In the genomic region with DNA sequence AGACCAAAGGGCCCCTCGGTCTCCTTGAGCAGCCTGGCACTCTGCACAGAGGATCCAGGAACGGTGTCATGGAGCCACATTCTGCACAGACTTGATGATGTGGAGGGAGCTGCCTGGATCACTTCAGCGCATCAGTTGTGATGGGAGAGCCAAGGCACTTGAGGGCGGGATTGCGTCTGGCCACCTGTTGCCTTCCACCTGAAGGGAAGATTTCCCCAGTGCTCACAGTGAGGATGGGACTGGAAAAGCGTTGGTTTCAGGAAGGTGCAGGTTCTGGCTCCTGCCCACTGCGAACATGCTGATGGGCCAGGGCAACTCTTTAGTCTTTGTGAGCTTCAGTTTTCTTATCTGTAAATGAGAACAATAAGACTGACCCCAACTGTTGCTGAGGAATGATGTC, we compare ENCODE assay signal across 22 cellular contexts. TPM values are rescaled to one million over a fixed set of nuclear protein-coding genes. Genes with fewer than 3 reads are reported as not detected.
DNase-seq lines count a peak whose midpoint lies in the region; ATAC-seq and TF ChIP-seq lines count a peak whose summit lies in the region.
"Had no signal": no experiment of that assay in that cellular context is flagged by ENCODE, and none has a peak within 500 bp of the region (broad histone marks: within the 10 kb centered on the region; RNA-seq: fewer than 3 reads in every experiment).

No MANE protein-coding gene starts in this region.

- H3K23ac ChIP-seq in neuronal stem cell (ENCODE audit: low read depth, low read length, poor library complexity) = no peak overlapping the region

- ATAC-seq in WTC11 = no peak
- ATAC-seq: activated T-cell treated with anti-CD3 and anti-CD28 coated beads, Interleukin-2, amount 50 U/mL, for 4 hours; gastroesophageal sphincter had no signal

- intact Hi-C loops in activated CD4-positive, alpha-beta T cell treated with anti-CD3 and anti-CD28 coated beads, Interleukin-2, amount 10 ng/mL, durations not matched to agents 24 days and 14 days (cut with micrococcal nuclease) = no loop called here

- peaks cover 24% of the 10 kb centered on the region for H4K20me1 ChIP-seq in Loucy (ENCODE audit: insufficient read depth, low read length, poor library complexity, severe bottlenecking)

- peaks cover 25% of the 10 kb centered on the region for H3K4me1 ChIP-seq in Loucy (ENCODE audit: insufficient read depth, low read length, poor library complexity, severe bottlenecking)
- peaks cover 11 to 13% of the 10 kb centered on the region in 2 donors for H3K4me1 ChIP-seq in neuronal stem cell (ENCODE audit: control insufficient read depth in 2 of 2, insufficient read depth in 1 of 2, low read depth in 1 of 2, low read length in 2 of 2)

- H3K36me3 ChIP-seq in Loucy (ENCODE audit: insufficient read depth, low read length) (peaks cover 19% of the 10 kb centered on the region; the same call in 1 of the 2 replicates), neuronal stem cell (replicated peaks in 1 of 2; ENCODE audit: control insufficient read depth in 2 of 2, insufficient read depth in 2 of 2, low read length in 2 of 2) (peaks cover 47 to 72% of the 10 kb centered on the region in 2 donors)

- peaks cover 25% of the 10 kb centered on the region for H3K4me1 Mint-ChIP-seq in activated CD4-positive, alpha-beta T cell treated with anti-CD3 and anti-CD28 coated beads, Interleukin-2, amount 10 ng/mL, durations not matched to agents 24 days and 14 days
- peaks cover 44% of the 10 kb centered on the region for H3K4me1 Mint-ChIP-seq in brain
- H3K4me1 Mint-ChIP-seq in WTC11 = peaks cover 17% of the 10 kb centered on the region

- CTCF ChIA-PET in WTC11 (lab: Charles Lee) = interaction anchor here (1.6 to 2.3 kb wide), 2 partner anchors 12 to 13 kb away, joined by 3 to 8 read pairs; no protein-coding TSS in a partner anchor

- peaks cover 56% of the 10 kb centered on the region for H3K79me2 ChIP-seq in Loucy (ENCODE audit: insufficient read depth, low read length)

- H2BK120ac ChIP-seq in neuronal stem cell (ENCODE audit: low read depth, low read length) = peak overlapping the region; percentile 27

- no peak overlapping the region for H2BK12ac ChIP-seq in neuronal stem cell (ENCODE audit: low read length)

- no peak overlapping the region for H4K8ac ChIP-seq in neuronal stem cell (ENCODE audit: low read depth, low read length)

- H3K14ac ChIP-seq in neuronal stem cell (ENCODE audit: low read length) = no peak overlapping the region

- H2AFZ ChIP-seq in Loucy (ENCODE audit: low read length) (no peak overlapping the region), neuronal stem cell (ENCODE audit: low read length) (no peak overlapping the region)

- no CpG with 5 or more reads among the region's 7 CpGs for WGBS in neuronal stem cell (ENCODE audit: extremely low coverage in 2 of 2, insufficient read length in 2 of 2, insufficient replicate concordance in 1 of 2), 2 donors

- no peaks in the 10 kb centered on the region for H3K9me2 ChIP-seq in Loucy (replicated peaks; ENCODE audit: low read depth, low read length)

- peaks cover 36% of the 10 kb centered on the region for H3K79me1 ChIP-seq in neuronal stem cell (ENCODE audit: low read depth, low read length)

- no peak overlapping the region for H3K4ac ChIP-seq in neuronal stem cell (ENCODE audit: low read length)

- H3K27me3 ChIP-seq in Loucy (ENCODE audit: insufficient read depth, low read length, poor library complexity, severe bottlenecking) (no peaks in the 10 kb centered on the region), neuronal stem cell (ENCODE audit: control insufficient read depth in 3 of 3, insufficient read depth in 3 of 3, low read depth in 1 of 3, low read length in 3 of 3) (no peaks in the 10 kb centered on the region)
- H3K27me3 ChIP-seq: ascending aorta, gastroesophageal sphincter, SJCRH30 had no signal

- TF ChIP-seq CTCF in Loucy (conservative IDR thresholded peaks at IDR 0.05; ENCODE audit: low read length) (no peak), brain (conservative IDR thresholded peaks at IDR 0.05) (no peak), WTC11 (IDR thresholded peaks at IDR 0.05) (no peak)

- H2BK5ac ChIP-seq in neuronal stem cell (ENCODE audit: low read length) = no peak overlapping the region

- H3K4me3 Mint-ChIP-seq in activated CD4-positive, alpha-beta T cell treated with anti-CD3 and anti-CD28 coated beads, Interleukin-2, amount 10 ng/mL, durations not matched to agents 24 days and 14 days = no peak overlapping the region
- peak overlapping the region; percentile 37 to 93 (median 92) for H3K4me3 Mint-ChIP-seq in brain
- H3K4me3 Mint-ChIP-seq in WTC11 = no peak overlapping the region
- H3K4me3 Mint-ChIP-seq: activated T-cell treated with anti-CD3 and anti-CD28 coated beads, Interleukin-2, amount 50 U/mL, for 4 hours had no signal

- POLR2A ChIA-PET in WTC11 (lab: Charles Lee) = no interaction called here

- peaks cover 48% of the 10 kb centered on the region for H3K36me3 Mint-ChIP-seq in activated CD4-positive, alpha-beta T cell treated with anti-CD3 and anti-CD28 coated beads, Interleukin-2, amount 10 ng/mL, durations not matched to agents 24 days and 14 days (ENCODE audit: low read depth)
- peaks cover 32% of the 10 kb centered on the region for H3K36me3 Mint-ChIP-seq in brain
- peaks cover 28% of the 10 kb centered on the region for H3K36me3 Mint-ChIP-seq in WTC11

- no peaks in the 10 kb centered on the region for H3K27me3 Mint-ChIP-seq in activated CD4-positive, alpha-beta T cell treated with anti-CD3 and anti-CD28 coated beads, Interleukin-2, amount 10 ng/mL, durations not matched to agents 24 days and 14 days
- H3K27me3 Mint-ChIP-seq in brain = peaks cover 7% of the 10 kb centered on the region
- no peaks in the 10 kb centered on the region for H3K27me3 Mint-ChIP-seq in WTC11 (ENCODE audit: low read depth)

- H4K91ac ChIP-seq in neuronal stem cell (ENCODE audit: low read depth, low read length, poor library complexity) = no peak overlapping the region

- H3K27ac ChIP-seq in neuronal stem cell (replicated peaks; ENCODE audit: low read length) = no peak overlapping the region
- H3K27ac ChIP-seq: ascending aorta, gastroesophageal sphincter, KMS-11, left ventricle myocardium inferior, SJCRH30 had no signal

- H3K9me3 Mint-ChIP-seq in activated CD4-positive, alpha-beta T cell treated with anti-CD3 and anti-CD28 coated beads, Interleukin-2, amount 10 ng/mL, durations not matched to agents 24 days and 14 days = no peaks in the 10 kb centered on the region
- H3K9me3 Mint-ChIP-seq in brain = no peaks in the 10 kb centered on the region
- no peaks in the 10 kb centered on the region for H3K9me3 Mint-ChIP-seq in WTC11
- H3K9me3 Mint-ChIP-seq: activated T-cell treated with anti-CD3 and anti-CD28 coated beads, Interleukin-2, amount 50 U/mL, for 4 hours had no signal

- H3K9ac ChIP-seq in Loucy (ENCODE audit: low read depth, low read length, poor library complexity, severe bottlenecking) (peak overlapping the region; percentile 88), neuronal stem cell (ENCODE audit: low read depth, low read length, poor library complexity) (no peak overlapping the region)
- H3K9ac ChIP-seq: KMS-11 had no signal

- H3F3A ChIP-seq in Loucy (ENCODE audit: low read depth) = no peaks in the 10 kb centered on the region

- H3K4me3 ChIP-seq in Loucy (ENCODE audit: low read length, poor library complexity, severe bottlenecking) (peak overlapping the region; percentile 8), neuronal stem cell (ENCODE audit: low read length in 2 of 2) (no peak overlapping the region)
- H3K4me3 ChIP-seq: gastroesophageal sphincter, left ventricle myocardium inferior, SJCRH30 had no signal

- H2AK5ac ChIP-seq in neuronal stem cell (ENCODE audit: low read depth, low read length) = no peak overlapping the region

- no peak overlapping the region for H2BK15ac ChIP-seq in neuronal stem cell (ENCODE audit: low read length)

- H3K18ac ChIP-seq in neuronal stem cell (ENCODE audit: low read length) = no peak overlapping the region

- H3K27ac Mint-ChIP-seq in activated CD4-positive, alpha-beta T cell treated with anti-CD3 and anti-CD28 coated beads, Interleukin-2, amount 10 ng/mL, durations not matched to agents 24 days and 14 days = peak overlapping the region; percentile 29
- H3K27ac Mint-ChIP-seq in brain (peak overlapping the region in 2 of 5 experiments; percentile 28 to 98), WTC11 (no peak overlapping the region)

- DNase-seq in activated CD4-positive, alpha-beta T cell treated with anti-CD3 and anti-CD28 coated beads, Interleukin-2, amount 10 ng/mL, durations not matched to agents 24 days and 14 days = no peak
- DNase-seq in activated CD4-positive, alpha-beta T cell treated with anti-CD3 and anti-CD28 coated beads, Interleukin-2, amount 50 U/mL, for 1 hour = no peak
- DNase-seq in neuronal stem cell (ENCODE audit: low spot score) = no peak
- DNase-seq in NCI-H82 treated with DMSO at 0.1 percent for 48 hours (lab: John Stamatoyannopoulos, UW; ENCODE audit: unreplicated experiment) = no peak
- DNase-seq in NCI-H2029 treated with DMSO at 0.1 percent for 48 hours (lab: John Stamatoyannopoulos, UW) = no peak
- DNase-seq in WTC11 (ENCODE audit: low spot score) = no peak
- DNase-seq: ACHN; activated T-cell treated with anti-CD3 and anti-CD28 coated beads, Interleukin-2, amount 50 U/mL, for 4 hours; COR-L47; cortex of kidney; left ventricle myocardium inferior; NCI-H1105 treated with DMSO at 0.1 percent for 48 hours; NCI-H2227 treated with DMSO at 0.1 percent for 48 hours; SJCRH30; stimulated activated CD4-positive, alpha-beta T cell treated with anti-CD3 and anti-CD28 coated beads, Interleukin-15, amount 100 ng/mL, for 24 hours; substantia nigra; T1000 had no signal

- H3K4me2 ChIP-seq in Loucy (ENCODE audit: low read depth, low read length, poor library complexity, severe bottlenecking) (peak overlapping the region; percentile 90), neuronal stem cell (ENCODE audit: insufficient read depth, low read length, poor library complexity, severe bottlenecking) (no peak overlapping the region)
- H3K4me2 ChIP-seq: KMS-11 had no signal

- H3K9me3 ChIP-seq in Loucy (ENCODE audit: insufficient read depth, low read depth, low read length) (no peaks in the 10 kb centered on the region), neuronal stem cell (replicated peaks in 1 of 2; ENCODE audit: control insufficient read depth in 2 of 2, insufficient read depth in 1 of 2, low read depth in 1 of 2, low read length in 2 of 2) (peaks cover 0 to 2% of the 10 kb centered on the region in 2 donors)
- H3K9me3 ChIP-seq: ascending aorta, gastroesophageal sphincter, left ventricle myocardium inferior, SJCRH30 had no signal

RNA-seq across cellular contexts. Expression of a gene that starts 2.6 kb away (rescaled TPM):
- total RNA-seq in activated CD4-positive, alpha-beta T cell treated with anti-CD3 and anti-CD28 coated beads, Interleukin-2, amount 10 ng/mL, durations not matched to agents 24 days and 14 days = 164 and 171 TPM in 2 replicates
- polyA plus RNA-seq in brain (ENCODE audit: insufficient read depth, low read depth, low replicate concordance) = 122 TPM
- polyA plus RNA-seq in neuronal stem cell (2013, experiment 1 of 2) = 63.2 TPM
- polyA plus RNA-seq in neuronal stem cell (2013, experiment 2 of 2) = 64.3 TPM
- total RNA-seq in WTC11 (2021) = 72.1 to 80.4 TPM (median 79.8 TPM) in 3 replicates

RNA-seq across cellular contexts. Expression of a gene that starts 2.9 kb away (rescaled TPM):
- 9.0 and 11.1 TPM in 2 replicates for total RNA-seq in activated CD4-positive, alpha-beta T cell treated with anti-CD3 and anti-CD28 coated beads, Interleukin-2, amount 10 ng/mL, durations not matched to agents 24 days and 14 days
- 15.4 TPM for polyA plus RNA-seq in brain (ENCODE audit: insufficient read depth, low read depth, low replicate concordance)
- polyA plus RNA-seq in neuronal stem cell (2013, experiment 1 of 2) = 7.1 TPM
- 7.9 TPM for polyA plus RNA-seq in neuronal stem cell (2013, experiment 2 of 2)
- 14.5 to 19.7 TPM (median 18.5 TPM) in 3 replicates for total RNA-seq in WTC11 (2021)

RNA-seq across cellular contexts. Expression of a gene that starts 18.1 kb away (rescaled TPM):
- total RNA-seq in activated CD4-positive, alpha-beta T cell treated with anti-CD3 and anti-CD28 coated beads, Interleukin-2, amount 10 ng/mL, durations not matched to agents 24 days and 14 days = 22.3 and 24.2 TPM in 2 replicates
- 39.1 TPM for polyA plus RNA-seq in brain (ENCODE audit: insufficient read depth, low read depth, low replicate concordance)
- polyA plus RNA-seq in neuronal stem cell (2013, experiment 1 of 2) = 12.4 TPM
- 12.5 TPM for polyA plus RNA-seq in neuronal stem cell (2013, experiment 2 of 2)
- total RNA-seq in WTC11 (2021) = 28.6 to 31.7 TPM (median 29.3 TPM) in 3 replicates

Comparison
In these comparisons a context has a peak if more than half of its experiments do, and no peak if none do; other contexts are left out.
1. H3K4me3 Mint-ChIP-seq: peak in brain (5 of 5); none in activated CD4-positive, alpha-beta T cell treated with anti-CD3 and anti-CD28 coated beads, Interleukin-2, amount 10 ng/mL, durations not matched to agents 24 days and 14 days (single experiment) and WTC11 (single experiment).